Comparison of ENCODE assay signal across 1 cellular context in genomic region chr9:136785956-136786355, GRCh38.
TF ChIP-seq lines count a peak whose summit lies in the region.

No MANE protein-coding gene starts in this region.

TF ChIP-seq in HepG2, 621 proteins besides CTCF, POLR2A, EP300 and RAD21:
- TF ChIP-seq CCAR2 (optimal IDR thresholded peaks at IDR 0.05; ENCODE audit: low read depth, low read length): no peak
- no peak for TF ChIP-seq ZSCAN29 (CRISPR knock-in tag; conservative IDR thresholded peaks at IDR 0.05)
- no peak for TF ChIP-seq KLF6 (CRISPR knock-in tag; IDR thresholded peaks at IDR 0.05)
- TF ChIP-seq ZNF543 (CRISPR knock-in tag; IDR thresholded peaks at IDR 0.05): no peak
- no peak for TF ChIP-seq SNAPC4 (CRISPR knock-in tag; IDR thresholded peaks at IDR 0.05)
- TF ChIP-seq ZNF512 (CRISPR knock-in tag; IDR thresholded peaks at IDR 0.05): no peak
- TF ChIP-seq EEA1 (CRISPR knock-in tag; IDR thresholded peaks at IDR 0.05; ENCODE audit: borderline replicate concordance): no peak
- TF ChIP-seq, protein P1, sequence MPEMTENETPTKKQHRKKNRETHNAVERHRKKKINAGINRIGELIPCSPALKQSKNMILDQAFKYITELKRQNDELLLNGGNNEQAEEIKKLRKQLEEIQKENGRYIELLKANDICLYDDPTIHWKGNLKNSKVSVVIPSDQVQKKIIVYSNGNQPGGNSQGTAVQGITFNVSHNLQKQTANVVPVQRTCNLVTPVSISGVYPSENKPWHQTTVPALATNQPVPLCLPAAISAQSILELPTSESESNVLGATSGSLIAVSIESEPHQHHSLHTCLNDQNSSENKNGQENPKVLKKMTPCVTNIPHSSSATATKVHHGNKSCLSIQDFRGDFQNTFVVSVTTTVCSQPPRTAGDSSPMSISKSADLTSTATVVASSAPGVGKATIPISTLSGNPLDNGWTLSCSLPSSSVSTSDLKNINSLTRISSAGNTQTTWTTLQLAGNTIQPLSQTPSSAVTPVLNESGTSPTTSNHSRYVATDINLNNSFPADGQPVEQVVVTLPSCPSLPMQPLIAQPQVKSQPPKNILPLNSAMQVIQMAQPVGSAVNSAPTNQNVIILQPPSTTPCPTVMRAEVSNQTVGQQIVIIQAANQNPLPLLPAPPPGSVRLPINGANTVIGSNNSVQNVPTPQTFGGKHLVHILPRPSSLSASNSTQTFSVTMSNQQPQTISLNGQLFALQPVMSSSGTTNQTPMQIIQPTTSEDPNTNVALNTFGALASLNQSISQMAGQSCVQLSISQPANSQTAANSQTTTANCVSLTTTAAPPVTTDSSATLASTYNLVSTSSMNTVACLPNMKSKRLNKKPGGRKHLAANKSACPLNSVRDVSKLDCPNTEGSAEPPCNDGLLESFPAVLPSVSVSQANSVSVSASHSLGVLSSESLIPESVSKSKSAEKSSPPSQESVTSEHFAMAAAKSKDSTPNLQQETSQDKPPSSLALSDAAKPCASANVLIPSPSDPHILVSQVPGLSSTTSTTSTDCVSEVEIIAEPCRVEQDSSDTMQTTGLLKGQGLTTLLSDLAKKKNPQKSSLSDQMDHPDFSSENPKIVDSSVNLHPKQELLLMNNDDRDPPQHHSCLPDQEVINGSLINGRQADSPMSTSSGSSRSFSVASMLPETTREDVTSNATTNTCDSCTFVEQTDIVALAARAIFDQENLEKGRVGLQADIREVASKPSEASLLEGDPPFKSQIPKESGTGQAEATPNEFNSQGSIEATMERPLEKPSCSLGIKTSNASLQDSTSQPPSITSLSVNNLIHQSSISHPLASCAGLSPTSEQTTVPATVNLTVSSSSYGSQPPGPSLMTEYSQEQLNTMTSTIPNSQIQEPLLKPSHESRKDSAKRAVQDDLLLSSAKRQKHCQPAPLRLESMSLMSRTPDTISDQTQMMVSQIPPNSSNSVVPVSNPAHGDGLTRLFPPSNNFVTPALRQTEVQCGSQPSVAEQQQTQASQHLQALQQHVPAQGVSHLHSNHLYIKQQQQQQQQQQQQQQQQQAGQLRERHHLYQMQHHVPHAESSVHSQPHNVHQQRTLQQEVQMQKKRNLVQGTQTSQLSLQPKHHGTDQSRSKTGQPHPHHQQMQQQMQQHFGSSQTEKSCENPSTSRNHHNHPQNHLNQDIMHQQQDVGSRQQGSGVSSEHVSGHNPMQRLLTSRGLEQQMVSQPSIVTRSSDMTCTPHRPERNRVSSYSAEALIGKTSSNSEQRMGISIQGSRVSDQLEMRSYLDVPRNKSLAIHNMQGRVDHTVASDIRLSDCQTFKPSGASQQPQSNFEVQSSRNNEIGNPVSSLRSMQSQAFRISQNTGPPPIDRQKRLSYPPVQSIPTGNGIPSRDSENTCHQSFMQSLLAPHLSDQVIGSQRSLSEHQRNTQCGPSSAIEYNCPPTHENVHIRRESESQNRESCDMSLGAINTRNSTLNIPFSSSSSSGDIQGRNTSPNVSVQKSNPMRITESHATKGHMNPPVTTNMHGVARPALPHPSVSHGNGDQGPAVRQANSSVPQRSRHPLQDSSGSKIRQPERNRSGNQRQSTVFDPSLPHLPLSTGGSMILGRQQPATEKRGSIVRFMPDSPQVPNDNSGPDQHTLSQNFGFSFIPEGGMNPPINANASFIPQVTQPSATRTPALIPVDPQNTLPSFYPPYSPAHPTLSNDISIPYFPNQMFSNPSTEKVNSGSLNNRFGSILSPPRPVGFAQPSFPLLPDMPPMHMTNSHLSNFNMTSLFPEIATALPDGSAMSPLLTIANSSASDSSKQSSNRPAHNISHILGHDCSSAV (CRISPR knock-in tag; IDR thresholded peaks at IDR 0.05; ENCODE audit: borderline replicate concordance): no peak
- TF ChIP-seq, protein P2, sequence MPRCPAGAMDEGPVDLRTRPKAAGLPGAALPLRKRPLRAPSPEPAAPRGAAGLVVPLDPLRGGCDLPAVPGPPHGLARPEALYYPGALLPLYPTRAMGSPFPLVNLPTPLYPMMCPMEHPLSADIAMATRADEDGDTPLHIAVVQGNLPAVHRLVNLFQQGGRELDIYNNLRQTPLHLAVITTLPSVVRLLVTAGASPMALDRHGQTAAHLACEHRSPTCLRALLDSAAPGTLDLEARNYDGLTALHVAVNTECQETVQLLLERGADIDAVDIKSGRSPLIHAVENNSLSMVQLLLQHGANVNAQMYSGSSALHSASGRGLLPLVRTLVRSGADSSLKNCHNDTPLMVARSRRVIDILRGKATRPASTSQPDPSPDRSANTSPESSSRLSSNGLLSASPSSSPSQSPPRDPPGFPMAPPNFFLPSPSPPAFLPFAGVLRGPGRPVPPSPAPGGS (CRISPR knock-in tag; IDR thresholded peaks at IDR 0.05): no peak
- no peak for TF ChIP-seq GLI4 (CRISPR knock-in tag; IDR thresholded peaks at IDR 0.05; ENCODE audit: borderline replicate concordance)
- no peak for TF ChIP-seq TEF (CRISPR knock-in tag; IDR thresholded peaks at IDR 0.05)
- no peak for TF ChIP-seq ZNF557 (CRISPR knock-in tag; IDR thresholded peaks at IDR 0.05)
